ENCODE assay signal across 18 cellular contexts in the genomic region with DNA sequence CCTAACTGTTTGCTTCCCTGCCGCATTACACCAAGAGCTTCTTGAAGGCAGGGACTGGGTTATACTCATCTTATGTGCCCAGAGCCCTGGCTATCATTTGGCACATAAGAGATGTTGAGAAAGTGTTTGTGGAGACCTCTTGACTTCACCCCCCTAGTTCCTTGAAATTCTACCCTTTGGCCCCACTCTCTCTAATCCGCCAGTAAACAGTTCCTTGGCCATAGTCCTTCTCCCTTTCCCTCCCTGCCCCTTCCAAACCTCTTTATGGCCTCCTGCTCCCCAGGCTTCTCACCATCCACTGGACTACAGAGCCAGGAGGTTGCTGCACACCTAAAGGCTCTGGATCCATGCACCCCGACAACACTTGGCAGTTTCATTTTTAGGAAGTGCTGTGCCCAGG. TPM values are rescaled to one million over a fixed set of nuclear protein-coding genes. Genes with fewer than 3 reads are reported as not detected.
"Had no signal": no experiment of that assay in that cellular context is flagged by ENCODE, and none has a peak within 500 bp of the region (broad histone marks: within the 10 kb centered on the region; RNA-seq: fewer than 3 reads in every experiment).

No MANE protein-coding gene starts in this region.

- ATAC-seq: esophagus mucosa, left lobe of liver, right cardiac atrium, SK-N-SH treated with all-trans-retinoic acid at 6 μM for 48 hours, WTC11 had no signal

- H3K36me3 ChIP-seq: brain microvascular endothelial cell, spleen had no signal

- H3K27ac Mint-ChIP-seq: activated CD4-positive, alpha-beta T cell treated with anti-CD3 and anti-CD28 coated beads, Interleukin-2, amount 10 ng/mL, durations not matched to agents 7 days and 5 days; progenitor cell of endocrine pancreas; T-helper 1 cell treated with Interleukin-12 subunit alpha and Interleukin-12 subunit beta and Interleukin-4 antibody, amounts not matched to agents 30 μg/mL and 1 μg/mL, for 36 hours; WTC11 had no signal

- H3K9me3 Mint-ChIP-seq: activated CD4-positive, alpha-beta T cell treated with anti-CD3 and anti-CD28 coated beads, Interleukin-2, amount 10 ng/mL, durations not matched to agents 7 days and 5 days; T-helper 1 cell treated with Interleukin-12 subunit alpha and Interleukin-12 subunit beta and Interleukin-4 antibody, amounts not matched to agents 30 μg/mL and 1 μg/mL, for 36 hours had no signal

- H3K27ac ChIP-seq: brain microvascular endothelial cell, testis had no signal

- H3K9me3 ChIP-seq: spleen, testis had no signal

- DNase-seq: activated CD4-positive, alpha-beta T cell treated with anti-CD3 and anti-CD28 coated beads, Interleukin-2, amount 10 ng/mL, durations not matched to agents 7 days and 5 days; activated naive CD4-positive, alpha-beta T cell treated with anti-CD3 and anti-CD28 coated beads, Interleukin-2, amount 50 U/mL, for 16 hours; activated T-cell treated with anti-CD3 and anti-CD28 coated beads for 4 hours; amniotic stem cell; brain microvascular endothelial cell; right cardiac atrium; spleen; stimulated activated CD4-positive, alpha-beta T cell treated with anti-CD3 and anti-CD28 coated beads, Interleukin-2, amount 100 ng/mL, for 24 hours; stimulated activated naive CD4-positive, alpha-beta T cell; testis had no signal

- H3K4me3 ChIP-seq: spleen, testis had no signal

- H3K27me3 ChIP-seq: testis had no signal

- H3K4me3 Mint-ChIP-seq: T-helper 1 cell treated with Interleukin-12 subunit alpha and Interleukin-12 subunit beta and Interleukin-4 antibody, amounts not matched to agents 30 μg/mL and 1 μg/mL, for 36 hours; WTC11 had no signal

RNA-seq across cellular contexts. Expression of gene BLACAT1, which starts 47.1 kb away (rescaled TPM):
- total RNA-seq: chondrocyte, urinary bladder had no signal
